ENCODE assay signal across 9 cellular contexts in the genomic region with DNA sequence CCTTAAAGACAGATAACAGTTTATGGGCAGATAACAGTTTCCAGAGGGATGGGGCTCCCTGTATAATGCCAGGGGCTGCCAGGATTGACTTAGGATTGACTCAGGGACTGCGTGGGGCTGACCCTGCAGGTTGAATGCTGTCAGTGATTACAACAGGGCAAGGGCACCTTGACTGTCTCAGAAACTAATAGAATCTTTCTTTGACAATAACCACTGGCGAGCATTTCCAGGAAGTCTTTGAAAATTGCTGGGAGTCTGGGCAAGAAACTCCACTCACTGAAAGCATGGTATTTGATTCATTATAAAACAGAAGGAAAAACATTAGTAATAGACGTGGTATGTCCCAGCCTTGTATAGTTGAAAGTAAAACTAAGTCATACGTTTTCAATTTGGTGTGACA.
DNase-seq lines count a peak whose midpoint lies in the region; ATAC-seq and TF ChIP-seq lines count a peak whose summit lies in the region.
"Had no signal": no experiment of that assay in that cellular context is flagged by ENCODE, and none has a peak within 500 bp of the region (broad histone marks: within the 10 kb centered on the region; RNA-seq: fewer than 3 reads in every experiment).

No MANE protein-coding gene starts in this region.

- WGBS in GM23248 (ENCODE audit: low coverage in 1 of 2, low lambda C conversion rate in 2 of 2, missing lambda C conversion rate in 2 of 2), 2 experiments, result 1 to 3% methylated on average over 4 of the region's 4 CpGs

- TF ChIP-seq CTCF in WTC11 (IDR thresholded peaks at IDR 0.05), result no peak

- peak; percentile 66 for ATAC-seq in WTC11
- ATAC-seq in stimulated activated naive CD8-positive, alpha-beta T cell treated with anti-CD3 and anti-CD28 coated beads, Interleukin-15, Interleukin-2, amounts not matched to agents 100 U/mL and 50 U/mL, for 24 hours, result peak; percentile 72
- no peak for ATAC-seq in left ventricle myocardium superior

- H3K4me2 ChIP-seq in GM23248 (ENCODE audit: unreplicated experiment), result peak overlapping the region; percentile 84

- peaks cover 36% of the 10 kb centered on the region for H3K4me1 ChIP-seq in GM23248 (ENCODE audit: insufficient read depth)
- H3K4me1 ChIP-seq: right atrium auricular region had no signal

- no peak overlapping the region for H3K27ac Mint-ChIP-seq in WTC11

- H3K4me3 Mint-ChIP-seq in WTC11, result no peak overlapping the region

- H3K79me2 ChIP-seq in GM23248 (ENCODE audit: insufficient read depth), result no peaks in the 10 kb centered on the region

- CTCF ChIA-PET in WTC11 (lab: Charles Lee), result no interaction called here

- H4K20me1 ChIP-seq in GM23248 (ENCODE audit: insufficient read depth), result no peaks in the 10 kb centered on the region

- intact Hi-C loops in left ventricle myocardium superior (cut with micrococcal nuclease), result no loop called here

- peak; percentile 75 for DNase-seq in GM23248
- no peak for DNase-seq in WTC11 (ENCODE audit: low spot score)
- peak; percentile 72 for DNase-seq in fibroblast of peridontal ligament (ENCODE audit: extremely low read depth)
- no peak for DNase-seq in stimulated activated naive CD8-positive, alpha-beta T cell treated with anti-CD3 and anti-CD28 coated beads, Interleukin-15, Interleukin-2, amounts not matched to agents 100 U/mL and 50 U/mL, for 24 hours
- DNase-seq in T-helper 2 cell, result no peak
- no peak for DNase-seq in inferior parietal cortex (ENCODE audit: extremely low spot score)
- no peak for DNase-seq in left ventricle myocardium superior
- DNase-seq: NCI-H510A had no signal

- H3K27me3 Mint-ChIP-seq in WTC11 (ENCODE audit: low read depth), result no peaks in the 10 kb centered on the region

- no peaks in the 10 kb centered on the region for H3K36me3 ChIP-seq in GM23248 (ENCODE audit: low read depth)
- H3K36me3 ChIP-seq: right atrium auricular region had no signal

- H3K9ac ChIP-seq in GM23248, result peak overlapping the region; percentile 29; the same call in 1 of the 2 replicates

- peaks cover 16% of the 10 kb centered on the region for H3K9me3 Mint-ChIP-seq in WTC11

- POLR2A ChIA-PET in WTC11 (lab: Charles Lee), result no interaction called here

- peaks cover 12% of the 10 kb centered on the region for H3K36me3 Mint-ChIP-seq in WTC11

- no peaks in the 10 kb centered on the region for H3K9me3 ChIP-seq in GM23248 (ENCODE audit: low read depth)
- H3K9me3 ChIP-seq: right atrium auricular region had no signal

- no peaks in the 10 kb centered on the region for H3K9me2 ChIP-seq in GM23248 (ENCODE audit: insufficient read depth)

- H3K27me3 ChIP-seq in GM23248 (replicated peaks; ENCODE audit: insufficient read depth), result no peaks in the 10 kb centered on the region
- H3K27me3 ChIP-seq: right atrium auricular region had no signal

- peaks cover 18% of the 10 kb centered on the region for H3F3A ChIP-seq in GM23248 (ENCODE audit: insufficient read depth)

- peak overlapping the region; percentile 57 for H3K4me3 ChIP-seq in GM23248
- H3K4me3 ChIP-seq: right atrium auricular region had no signal

- in situ Hi-C loops in GM23248 (cut with MboI), result no loop called here

- peaks cover 18% of the 10 kb centered on the region for H3K4me1 Mint-ChIP-seq in WTC11

- H3K27ac ChIP-seq in GM23248, result peak overlapping the region; percentile 53
- H3K27ac ChIP-seq: right atrium auricular region had no signal

- no peak overlapping the region for H2AFZ ChIP-seq in GM23248

TF ChIP-seq in WTC11, 78 proteins besides CTCF, POLR2A, EP300 and RAD21:
- no peak for TF ChIP-seq ZNF263 (CRISPR knock-in tag; IDR thresholded peaks at IDR 0.05; ENCODE audit: low read depth)
- TF ChIP-seq, protein P1, sequence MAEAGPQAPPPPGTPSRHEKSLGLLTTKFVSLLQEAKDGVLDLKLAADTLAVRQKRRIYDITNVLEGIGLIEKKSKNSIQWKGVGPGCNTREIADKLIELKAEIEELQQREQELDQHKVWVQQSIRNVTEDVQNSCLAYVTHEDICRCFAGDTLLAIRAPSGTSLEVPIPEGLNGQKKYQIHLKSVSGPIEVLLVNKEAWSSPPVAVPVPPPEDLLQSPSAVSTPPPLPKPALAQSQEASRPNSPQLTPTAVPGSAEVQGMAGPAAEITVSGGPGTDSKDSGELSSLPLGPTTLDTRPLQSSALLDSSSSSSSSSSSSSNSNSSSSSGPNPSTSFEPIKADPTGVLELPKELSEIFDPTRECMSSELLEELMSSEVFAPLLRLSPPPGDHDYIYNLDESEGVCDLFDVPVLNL (CRISPR knock-in tag; IDR thresholded peaks at IDR 0.05; ENCODE audit: borderline replicate concordance, low read depth), result no peak
- TF ChIP-seq AR (CRISPR knock-in tag; IDR thresholded peaks at IDR 0.05), result no peak
- TF ChIP-seq ZNF423 (CRISPR knock-in tag; IDR thresholded peaks at IDR 0.05), result no peak
- no peak for TF ChIP-seq ZNF671 (CRISPR knock-in tag; IDR thresholded peaks at IDR 0.05)
- no peak for TF ChIP-seq ETV6 (CRISPR knock-in tag; IDR thresholded peaks at IDR 0.05)
- no peak for TF ChIP-seq EMX1 (CRISPR knock-in tag; IDR thresholded peaks at IDR 0.05)
- TF ChIP-seq, protein P2, sequence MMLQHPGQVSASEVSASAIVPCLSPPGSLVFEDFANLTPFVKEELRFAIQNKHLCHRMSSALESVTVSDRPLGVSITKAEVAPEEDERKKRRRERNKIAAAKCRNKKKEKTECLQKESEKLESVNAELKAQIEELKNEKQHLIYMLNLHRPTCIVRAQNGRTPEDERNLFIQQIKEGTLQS (CRISPR knock-in tag; conservative IDR thresholded peaks at IDR 0.05), result no peak
- no peak for TF ChIP-seq NFE2L1 (CRISPR knock-in tag; IDR thresholded peaks at IDR 0.05)
- TF ChIP-seq OVOL2 (CRISPR knock-in tag; IDR thresholded peaks at IDR 0.05; ENCODE audit: borderline replicate concordance), result no peak

Comparison
In these comparisons a context has a peak if more than half of its experiments do, and no peak if none do; other contexts are left out.
1. DNase-seq: peak in GM23248 (single experiment) and fibroblast of peridontal ligament (single experiment); none in WTC11 (single experiment), stimulated activated naive CD8-positive, alpha-beta T cell treated with anti-CD3 and anti-CD28 coated beads, Interleukin-15, Interleukin-2, amounts not matched to agents 100 U/mL and 50 U/mL, for 24 hours (single experiment), T-helper 2 cell (0 of 5), inferior parietal cortex (single experiment) and left ventricle myocardium superior (single experiment).